Comparison of ENCODE assay signal across 9 cellular contexts in the genomic region with DNA sequence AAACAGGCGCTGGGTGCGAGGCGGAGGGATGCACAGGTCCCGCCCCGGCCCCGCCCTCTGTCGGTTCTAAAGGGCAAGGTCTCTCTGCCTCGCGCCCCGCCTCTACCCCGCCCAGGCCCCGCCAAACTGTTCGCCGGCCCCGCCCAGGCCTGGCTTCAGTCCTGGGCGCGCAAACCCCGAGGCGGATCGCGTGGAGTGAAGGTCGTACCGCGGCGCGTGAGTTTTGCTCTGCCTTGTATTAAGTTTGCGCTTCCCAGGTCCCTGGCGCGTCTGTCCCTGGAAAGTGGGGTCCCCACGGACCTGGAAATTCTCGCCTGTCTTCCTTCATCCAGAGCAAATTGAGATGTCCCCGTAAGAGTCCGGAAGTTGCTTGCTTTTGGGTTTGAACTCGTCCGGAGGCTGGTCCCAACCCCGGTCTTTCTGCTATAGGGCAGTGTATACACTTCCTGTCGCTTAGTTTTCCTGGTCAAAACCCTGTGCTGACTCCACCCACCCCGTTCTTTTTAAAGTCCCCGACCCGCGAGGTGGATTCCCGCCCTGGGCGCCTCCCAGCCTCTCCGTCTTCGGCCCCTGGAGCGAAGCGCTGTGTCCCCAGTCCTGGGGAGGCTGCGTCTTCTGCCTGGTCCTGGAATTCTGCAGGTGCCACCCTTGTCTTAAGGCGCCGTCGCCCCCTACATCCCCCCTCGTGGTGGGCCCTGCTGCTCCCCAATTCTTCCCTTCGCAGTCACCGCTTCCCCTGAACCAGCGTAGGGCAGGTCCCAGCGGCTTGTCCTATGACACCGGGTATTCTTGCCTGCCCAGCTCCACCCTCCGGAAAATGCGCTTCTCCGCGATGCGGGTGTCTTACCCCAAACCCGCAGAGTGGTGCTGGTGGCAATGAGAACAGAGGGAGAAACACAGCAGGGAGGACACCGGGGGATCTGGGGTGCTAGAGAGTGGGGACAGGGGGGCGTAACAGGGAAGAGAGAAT. TPM values are rescaled to one million over a fixed set of nuclear protein-coding genes. Genes with fewer than 3 reads are reported as not detected.
A peak's percentile ranks its signal among the peaks of the same experiment; 100 is the strongest.
DNase-seq lines count a peak whose midpoint lies in the region; ATAC-seq, FAIRE-seq and TF ChIP-seq lines count a peak whose summit lies in the region.
"Had no signal": no experiment of that assay in that cellular context is flagged by ENCODE, and none has a peak within 500 bp of the region (broad histone marks: within the 10 kb centered on the region; RNA-seq: fewer than 3 reads in every experiment).

No MANE protein-coding gene starts in this region.

- 0 out of 4 replicates have a peak, but pooled peaks of 1 of the 2 experiments have one; percentile 11 for TF ChIP-seq EP300 in GM12878 (IDR thresholded peaks at IDR 0.05; ENCODE audit: borderline replicate concordance in 1 of 2, control insufficient read depth in 1 of 2, low read depth in 2 of 2, low read length in 2 of 2)

- peak overlapping the region; percentile 63 for H2AFZ ChIP-seq in GM12878 (ENCODE audit: control insufficient read depth, low read depth, low read length)

- peaks cover 0 to 8% of the 10 kb centered on the region in 2 experiments; a peak in 2 of 4 replicates for H3K36me3 ChIP-seq in GM12878 (ENCODE audit: control insufficient read depth in 2 of 2, insufficient read depth in 2 of 2, low read length in 1 of 2)

- POLR2A ChIA-PET in GM12878 (lab: Charles Lee): interaction anchor here (0.7 kb wide), 1 partner anchor 333 kb away, joined by 4 read pairs; no protein-coding TSS in a partner anchor

- TF ChIP-seq CTCF in GM12878 (IDR thresholded peaks at IDR 0.05 in 2 of 3, conservative IDR thresholded peaks at IDR 0.05 in 1 of 3; ENCODE audit: control insufficient read depth in 2 of 3, extremely low read depth in 1 of 3, insufficient read depth in 1 of 3, low read depth in 3 of 3, low read length in 3 of 3): peak in 1 of 3 experiments; percentile 14; a peak in 1 of 6 replicates

- peak; percentile 87 for DNase-seq in T-helper 9 cell
- DNase-seq in GM12878 (ENCODE audit: low read depth, low spot score): peak; percentile 67
- DNase-seq in skeletal muscle cell (ENCODE audit: low read depth): peak; percentile 26
- DNase-seq in NCI-H1105 (lab: John Stamatoyannopoulos, UW): no peak
- DNase-seq in NCI-H2196 (lab: John Stamatoyannopoulos, UW; ENCODE audit: unreplicated experiment): no peak

- peak overlapping the region; percentile 86 for H3K4me2 ChIP-seq in GM12878 (ENCODE audit: control insufficient read depth, insufficient read depth)

- SMC1A ChIA-PET in GM12878 (lab: Charles Lee; ENCODE audit: uncharacterized antibody, unreplicated experiment): no interaction called here

- 3% methylated on average over 51 of the region's 65 CpGs for WGBS in GM12878 (ENCODE audit: insufficient coverage, insufficient replicate concordance, low lambda C conversion rate, missing lambda C conversion rate)

- H3K9me3 ChIP-seq in GM12878 (replicated peaks; ENCODE audit: control insufficient read depth, insufficient read depth, low read length): peaks cover 6% of the 10 kb centered on the region; the same call in 2 of the 3 replicates

- H3K79me2 ChIP-seq in GM12878 (ENCODE audit: control insufficient read depth, insufficient read depth, low read length): peaks cover 2% of the 10 kb centered on the region

- RAD21 ChIA-PET in GM12878 (lab: Charles Lee; ENCODE audit: unreplicated experiment): no interaction called here

- peak overlapping the region; percentile 63 for H3K9ac ChIP-seq in GM12878 (ENCODE audit: control insufficient read depth, insufficient read depth, low read length)

- no peak for TF ChIP-seq RAD21 in GM12878 (IDR thresholded peaks at IDR 0.05; ENCODE audit: insufficient read depth, low read depth, low read length)

- H3K4me3 ChIP-seq in GM12878 (peak overlapping the region; percentile 92), iPS-11a (ENCODE audit: low read depth, low read length) (peak overlapping the region; percentile 78), skeletal muscle cell (ENCODE audit: low read depth, low read length) (peak overlapping the region; percentile 62)

- peak; percentile 85 for TF ChIP-seq POLR2A in GM12878 (IDR thresholded peaks at IDR 0.05; ENCODE audit: low read depth, low read length)

- H3K27ac ChIP-seq in GM12878 (ENCODE audit: control insufficient read depth, insufficient read depth): peak overlapping the region; percentile 76

- BruUV-seq in GM12878 (replicated peaks; lab: Mats Ljungman, UMichigan): no TSS peak

- peak; percentile 93 for ATAC-seq in GM18498 (IDR thresholded peaks at IDR 0.05; ENCODE audit: unreplicated experiment)
- ATAC-seq in HG02973 (IDR thresholded peaks at IDR 0.05; ENCODE audit: unreplicated experiment): peak; percentile 82
- ATAC-seq in GM12878: peak; percentile 98

- peak; percentile 83 for FAIRE-seq in GM12878 (lab: Jason Lieb, UNC)
- FAIRE-seq: frontal cortex had no signal

- in situ Hi-C loops in GM12878 (cut with MboI): loop anchor here (25.0 kb wide), 1 partner anchor 1149 kb away; the partner anchor contains the start of genes C19orf84 and LIM2

- intact Hi-C loops in GM12878 (cut with micrococcal nuclease; ENCODE audit: unreplicated experiment): loop anchor here (5.0 kb wide), 1 partner anchor 101 kb away; the partner anchor contains the start of gene ZNF83

- no peaks in the 10 kb centered on the region for H3K27me3 ChIP-seq in GM12878 (replicated peaks in 1 of 2; ENCODE audit: control insufficient read depth in 2 of 2, insufficient read depth in 2 of 2, low read length in 1 of 2)

- H4K20me1 ChIP-seq in GM12878 (ENCODE audit: control insufficient read depth, insufficient read depth): no peaks in the 10 kb centered on the region

- H3K4me1 ChIP-seq in GM12878 (ENCODE audit: control insufficient read depth, insufficient read depth, low read length): no peaks in the 10 kb centered on the region

- CTCF ChIA-PET in GM12878 (lab: Yijun Ruan, JAX): no interaction called here

TF ChIP-seq in GM12878, 131 proteins besides CTCF, POLR2A, EP300 and RAD21 (continues in another document):
- TF ChIP-seq, protein P1, sequence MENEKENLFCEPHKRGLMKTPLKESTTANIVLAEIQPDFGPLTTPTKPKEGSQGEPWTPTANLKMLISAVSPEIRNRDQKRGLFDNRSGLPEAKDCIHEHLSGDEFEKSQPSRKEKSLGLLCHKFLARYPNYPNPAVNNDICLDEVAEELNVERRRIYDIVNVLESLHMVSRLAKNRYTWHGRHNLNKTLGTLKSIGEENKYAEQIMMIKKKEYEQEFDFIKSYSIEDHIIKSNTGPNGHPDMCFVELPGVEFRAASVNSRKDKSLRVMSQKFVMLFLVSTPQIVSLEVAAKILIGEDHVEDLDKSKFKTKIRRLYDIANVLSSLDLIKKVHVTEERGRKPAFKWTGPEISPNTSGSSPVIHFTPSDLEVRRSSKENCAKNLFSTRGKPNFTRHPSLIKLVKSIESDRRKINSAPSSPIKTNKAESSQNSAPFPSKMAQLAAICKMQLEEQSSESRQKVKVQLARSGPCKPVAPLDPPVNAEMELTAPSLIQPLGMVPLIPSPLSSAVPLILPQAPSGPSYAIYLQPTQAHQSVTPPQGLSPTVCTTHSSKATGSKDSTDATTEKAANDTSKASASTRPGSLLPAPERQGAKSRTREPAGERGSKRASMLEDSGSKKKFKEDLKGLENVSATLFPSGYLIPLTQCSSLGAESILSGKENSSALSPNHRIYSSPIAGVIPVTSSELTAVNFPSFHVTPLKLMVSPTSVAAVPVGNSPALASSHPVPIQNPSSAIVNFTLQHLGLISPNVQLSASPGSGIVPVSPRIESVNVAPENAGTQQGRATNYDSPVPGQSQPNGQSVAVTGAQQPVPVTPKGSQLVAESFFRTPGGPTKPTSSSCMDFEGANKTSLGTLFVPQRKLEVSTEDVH (IDR thresholded peaks at IDR 0.05; ENCODE audit: low read depth, partially characterized antibody): peak; percentile 62
- no peak for TF ChIP-seq TARDBP (IDR thresholded peaks at IDR 0.05; ENCODE audit: borderline replicate concordance)

RNA-seq across cellular contexts. Expression of gene ZNF808, which starts 8.6 kb away (rescaled TPM):
- total RNA-seq in GM12878 (2013; cell fraction: nucleolus; rRNA removed): 201 and 204 TPM in 2 replicates
- total RNA-seq in GM12878 (2014; rRNA removed): 8.9 and 10.5 TPM in 2 replicates
- total RNA-seq in GM12878 (2014; rRNA removed; fragmentation: Illumina TruSeq; extraction: Trizol): 16.4 and 16.7 TPM in 2 replicates
- 13.8 and 20.2 TPM in 2 replicates for total RNA-seq in GM12878 (2021)
- 7.1 TPM for polyA plus RNA-seq in GM12878 (2011; ENCODE audit: low read depth)
- polyA plus RNA-seq in GM12878 (2011; rRNA removed): 17.2 and 25.8 TPM in 2 replicates
- 7.6 and 8.3 TPM in 2 replicates for polyA plus RNA-seq in GM12878 (2011; cell fraction: cytosol; rRNA removed)
- polyA plus RNA-seq in GM12878 (2011; cell fraction: nucleus; rRNA removed): 12.1 and 13.3 TPM in 2 replicates
- polyA plus RNA-seq in GM12878 (2012): 6.0 and 6.1 TPM in 2 replicates
- 7.8 and 8.6 TPM in 2 replicates for polyA plus RNA-seq in GM12878 (2014; fragmentation: Illumina TruSeq; extraction: Trizol)
- 1 to 10 TPM; 2.1 to 3.7 TPM for polyA plus RNA-seq in GM12878 (2014; fragmentation: Nextera tagmentation; extraction: Ambion mirVana)
- polyA plus RNA-seq in GM12878 (2014; rRNA removed): 4.2 and 5.4 TPM in 2 replicates
- polyA plus RNA-seq in GM12878 (2016; fragmentation: Nextera tagmentation; extraction: Ambion mirVana): 1 to 10 TPM; 6.1 to 6.7 TPM
- 43.4 and 67.2 TPM in 2 replicates for polyA minus RNA-seq in GM12878 (2011; rRNA and poly(A)+ RNA removed)
- polyA minus RNA-seq in GM12878 (2011; cell fraction: cytosol; rRNA and poly(A)+ RNA removed): 16.3 and 20.4 TPM in 2 replicates
- polyA minus RNA-seq in GM12878 (2011; cell fraction: nucleus; rRNA and poly(A)+ RNA removed): 13.8 and 19.0 TPM in 2 replicates

RNA-seq across cellular contexts. Expression of gene ZNF701, which starts 34.0 kb away (rescaled TPM):
- 107 and 110 TPM in 2 replicates for total RNA-seq in GM12878 (2013; cell fraction: nucleolus; rRNA removed)
- total RNA-seq in GM12878 (2014; rRNA removed) (8.2 and 11.1 TPM in 2 replicates), GM12878 (2014; rRNA removed; fragmentation: Illumina TruSeq; extraction: Trizol) (9.8 and 10.8 TPM in 2 replicates), GM12878 (2021) (8.8 and 11.5 TPM in 2 replicates)
- polyA plus RNA-seq in GM12878 (2011; ENCODE audit: low read depth): 5.8 TPM
- polyA plus RNA-seq in GM12878 (2011; rRNA removed) (18.1 and 20.3 TPM in 2 replicates), GM12878 (2014; fragmentation: Illumina TruSeq; extraction: Trizol) (5.7 and 7.1 TPM in 2 replicates), GM12878 (2014; fragmentation: Nextera tagmentation; extraction: Ambion mirVana) (1 to 10 TPM; 3.1 to 3.7 TPM), GM12878 (2014; rRNA removed) (5.4 and 6.8 TPM in 2 replicates), GM12878 (2016; fragmentation: Nextera tagmentation; extraction: Ambion mirVana) (1 to 10 TPM; 7.7 to 8.9 TPM)
- 10.1 and 10.8 TPM in 2 replicates for polyA plus RNA-seq in GM12878 (2011; cell fraction: cytosol; rRNA removed)
- polyA plus RNA-seq in GM12878 (2011; cell fraction: nucleus; rRNA removed): 15.1 and 19.7 TPM in 2 replicates
- polyA plus RNA-seq in GM12878 (2012): 6.8 and 6.9 TPM in 2 replicates
- 30.8 and 43.6 TPM in 2 replicates for polyA minus RNA-seq in GM12878 (2011; rRNA and poly(A)+ RNA removed)
- 8.3 and 14.7 TPM in 2 replicates for polyA minus RNA-seq in GM12878 (2011; cell fraction: cytosol; rRNA and poly(A)+ RNA removed)
- polyA minus RNA-seq in GM12878 (2011; cell fraction: nucleus; rRNA and poly(A)+ RNA removed): 14.9 and 23.7 TPM in 2 replicates

Comparison
In these comparisons a context has a peak if more than half of its experiments do, and no peak if none do; other contexts are left out.
1. DNase-seq: peak in T-helper 9 cell (single experiment), GM12878 (single experiment) and skeletal muscle cell (single experiment); none in NCI-H1105 (single experiment) and NCI-H2196 (single experiment).
2. Peak in every context shown above with its lines, with median percentiles within 50 percentile points of each other: ATAC-seq and H3K4me3 ChIP-seq.